ENCODE assay signal across 19 cellular contexts in the genomic region with DNA sequence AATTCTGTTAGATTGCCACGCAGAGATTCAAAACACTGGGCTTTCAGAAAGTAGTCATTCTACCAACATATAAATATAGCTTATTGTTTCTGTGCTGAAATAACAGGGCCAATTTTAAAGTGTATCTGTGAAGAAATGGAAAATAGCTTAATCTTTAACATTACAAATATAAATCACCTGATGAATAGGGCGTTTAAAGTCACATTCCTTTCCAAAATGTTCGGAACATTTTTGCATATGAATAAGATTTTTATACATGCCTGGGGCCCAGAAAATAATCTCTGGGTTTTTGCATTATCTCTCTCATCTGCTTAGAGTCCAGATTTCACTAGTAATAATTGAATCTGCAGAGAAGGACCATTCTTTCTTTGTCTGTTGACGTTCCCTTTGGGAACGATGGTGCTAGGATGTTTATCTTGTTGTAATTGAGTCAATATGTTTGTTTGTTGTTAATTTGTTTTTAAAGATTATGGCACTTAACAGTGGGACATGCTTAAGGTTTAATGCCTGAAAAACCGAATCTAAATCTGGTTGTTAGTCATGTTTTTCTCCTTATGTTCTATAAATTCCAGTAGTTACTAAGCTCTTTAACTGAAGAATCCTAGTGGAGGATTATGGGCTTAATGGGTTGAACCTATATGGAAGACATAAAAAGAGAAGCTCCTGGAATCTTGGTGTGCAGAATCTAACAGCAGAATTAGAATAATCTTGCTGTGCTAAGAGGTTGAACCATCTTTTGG.
"Had no signal": no experiment of that assay in that cellular context is flagged by ENCODE, and none has a peak within 500 bp of the region (broad histone marks: within the 10 kb centered on the region; RNA-seq: fewer than 3 reads in every experiment).

No MANE protein-coding gene starts in this region.

- H3K27me3 ChIP-seq: brain microvascular endothelial cell, tibial nerve, uterus had no signal

- H3K9me3 Mint-ChIP-seq: activated CD4-positive, alpha-beta memory T cell treated with anti-CD3 and anti-CD28 coated beads, Interleukin-2, amount 10 ng/mL, durations not matched to agents 7 days and 5 days; activated naive CD4-positive, alpha-beta T cell treated with anti-CD3 and anti-CD28 coated beads, Interleukin-2, amount 50 U/mL, for 72 hours; activated T-cell treated with anti-CD3 and anti-CD28 coated beads, Interleukin-2, amount 50 U/mL, for 4 hours; naive B cell; stimulated activated naive B cell treated with anti-CD40 and anti-IgM and Interleukin-4, amounts not matched to agents 10 μg/mL and 1 μg/mL and 100 μg/mL, for 72 hours; T-helper 1 cell treated with Interleukin-12 subunit alpha and Interleukin-12 subunit beta and Interleukin-4 antibody, amounts not matched to agents 30 μg/mL and 1 μg/mL, for 36 hours had no signal

- DNase-seq: activated CD4-positive, alpha-beta memory T cell treated with anti-CD3 and anti-CD28 coated beads, Interleukin-2, amount 10 ng/mL, durations not matched to agents 7 days and 5 days; activated CD4-positive, alpha-beta T cell treated with anti-CD3 and anti-CD28 coated beads for 36 hours; activated gamma-delta T cell; activated T-cell treated with anti-CD3 and anti-CD28 coated beads, Interleukin-2, amount 50 U/mL, for 4 hours; anterior cingulate cortex; brain microvascular endothelial cell; effector memory CD4-positive, alpha-beta T cell; hippocampal formation; naive B cell; retina; stimulated activated CD4-positive, alpha-beta T cell treated with anti-CD3 and anti-CD28 coated beads, Interleukin-4, amount 100 ng/mL, for 1 hour; stimulated activated naive B cell treated with anti-CD40 and anti-IgM and Interleukin-4, amounts not matched to agents 10 μg/mL and 1 μg/mL and 100 μg/mL, for 72 hours; substantia nigra; uterus had no signal

- H3K79me2 ChIP-seq: parathyroid adenoma had no signal

- H3K27ac Mint-ChIP-seq: activated CD4-positive, alpha-beta memory T cell treated with anti-CD3 and anti-CD28 coated beads, Interleukin-2, amount 10 ng/mL, durations not matched to agents 7 days and 5 days; activated CD4-positive, alpha-beta T cell treated with anti-CD3 and anti-CD28 coated beads for 36 hours; activated naive CD4-positive, alpha-beta T cell treated with anti-CD3 and anti-CD28 coated beads, Interleukin-2, amount 50 U/mL, for 72 hours; stimulated activated naive B cell treated with anti-CD40 and anti-IgM and Interleukin-4, amounts not matched to agents 10 μg/mL and 1 μg/mL and 100 μg/mL, for 72 hours; T-helper 1 cell treated with Interleukin-12 subunit alpha and Interleukin-12 subunit beta and Interleukin-4 antibody, amounts not matched to agents 30 μg/mL and 1 μg/mL, for 36 hours had no signal

- H3K36me3 ChIP-seq: uterus had no signal

- H3K27ac ChIP-seq: brain microvascular endothelial cell, parathyroid adenoma, uterus had no signal

- H3K9me3 ChIP-seq: tibial nerve, uterus had no signal

- H2AFZ ChIP-seq: parathyroid adenoma had no signal

- H3K4me3 ChIP-seq: tibial nerve, uterus had no signal

- H3K4me1 Mint-ChIP-seq: naive B cell; stimulated activated naive B cell treated with anti-CD40 and anti-IgM and Interleukin-4, amounts not matched to agents 10 μg/mL and 1 μg/mL and 100 μg/mL, for 72 hours had no signal

- H3K4me1 ChIP-seq: parathyroid adenoma, uterus had no signal

- H3K4me3 Mint-ChIP-seq: activated CD4-positive, alpha-beta memory T cell treated with anti-CD3 and anti-CD28 coated beads, Interleukin-2, amount 10 ng/mL, durations not matched to agents 7 days and 5 days; activated CD4-positive, alpha-beta T cell treated with anti-CD3 and anti-CD28 coated beads for 36 hours; activated T-cell treated with anti-CD3 and anti-CD28 coated beads, Interleukin-2, amount 50 U/mL, for 4 hours; naive B cell; stimulated activated naive B cell treated with anti-CD40 and anti-IgM and Interleukin-4, amounts not matched to agents 10 μg/mL and 1 μg/mL and 100 μg/mL, for 72 hours; T-helper 1 cell treated with Interleukin-12 subunit alpha and Interleukin-12 subunit beta and Interleukin-4 antibody, amounts not matched to agents 30 μg/mL and 1 μg/mL, for 36 hours had no signal

- H3K27me3 Mint-ChIP-seq: activated CD4-positive, alpha-beta memory T cell treated with anti-CD3 and anti-CD28 coated beads, Interleukin-2, amount 10 ng/mL, durations not matched to agents 7 days and 5 days; activated CD4-positive, alpha-beta T cell treated with anti-CD3 and anti-CD28 coated beads for 36 hours; naive B cell; stimulated activated naive B cell treated with anti-CD40 and anti-IgM and Interleukin-4, amounts not matched to agents 10 μg/mL and 1 μg/mL and 100 μg/mL, for 72 hours had no signal

- FAIRE-seq: keratinocyte had no signal

- H3K9ac ChIP-seq: parathyroid adenoma had no signal
